Comparison of ENCODE assay signal across 23 cellular contexts in genomic region chr17:71192039-71192555, GRCh38.
"Had no signal": no experiment of that assay in that cellular context is flagged by ENCODE, and none has a peak within 500 bp of the region (broad histone marks: within the 10 kb centered on the region; RNA-seq: fewer than 3 reads in every experiment).

No MANE protein-coding gene starts in this region.

- H3K36me3 Mint-ChIP-seq: activated CD4-positive, alpha-beta memory T cell treated with anti-CD3 and anti-CD28 coated beads for 36 hours; activated naive CD4-positive, alpha-beta T cell treated with anti-CD3 and anti-CD28 coated beads, Interleukin-2, amount 10 ng/mL, durations not matched to agents 7 days and 5 days; activated naive CD8-positive, alpha-beta T cell treated with anti-CD3 and anti-CD28 coated beads for 36 hours had no signal

- ATAC-seq: activated T-helper 17 cell treated with anti-CD3 and anti-CD28 coated beads, Interleukin-2, amount 50 U/mL, for 72 hours had no signal

- H3K27me3 Mint-ChIP-seq: activated CD4-positive, alpha-beta memory T cell treated with anti-CD3 and anti-CD28 coated beads for 36 hours; activated CD4-positive, alpha-beta T cell treated with anti-CD3 and anti-CD28 coated beads, Interleukin-2, amount 10 ng/mL, durations not matched to agents 7 days and 5 days; activated naive CD4-positive, alpha-beta T cell treated with anti-CD3 and anti-CD28 coated beads, Interleukin-2, amount 10 ng/mL, durations not matched to agents 7 days and 5 days; activated naive CD8-positive, alpha-beta T cell treated with anti-CD3 and anti-CD28 coated beads for 36 hours; activated T-helper 17 cell treated with anti-CD3 and anti-CD28 coated beads, Interleukin-2, amount 50 U/mL, for 72 hours had no signal

- H3K9me3 Mint-ChIP-seq: activated naive CD8-positive, alpha-beta T cell treated with anti-CD3 and anti-CD28 coated beads for 36 hours; activated T-helper 17 cell treated with anti-CD3 and anti-CD28 coated beads, Interleukin-2, amount 50 U/mL, for 72 hours had no signal

- DNase-seq: activated CD4-positive, alpha-beta memory T cell treated with anti-CD3 and anti-CD28 coated beads for 36 hours; activated CD4-positive, alpha-beta T cell treated with anti-CD3 and anti-CD28 coated beads, Interleukin-2, amount 10 ng/mL, durations not matched to agents 7 days and 5 days; activated CD4-positive, CD25-positive, alpha-beta regulatory T cell; activated gamma-delta T cell; activated naive CD4-positive, alpha-beta T cell treated with anti-CD3 and anti-CD28 coated beads, Interleukin-2, amount 10 ng/mL, durations not matched to agents 7 days and 5 days; activated naive CD8-positive, alpha-beta T cell treated with anti-CD3 and anti-CD28 coated beads for 36 hours; activated T-cell treated with anti-CD3 and anti-CD28 coated beads for 4 hours; activated T-cell treated with anti-CD3 and anti-CD28 coated beads, Interleukin-2, amount 50 U/mL, for 48 hours; anterior cingulate cortex; Karpas-422; MM.1S; NCI-H146; NCI-H187 treated with DMSO at 0.1 percent for 48 hours; NCI-H2227 treated with DMSO at 0.1 percent for 48 hours; NCI-H446 treated with DMSO at 0.1 percent for 48 hours; NCI-H524 treated with DMSO at 0.1 percent for 48 hours; NK-92 treated with Interleukin-12 subunit alpha and Interleukin-12 subunit beta, amount 100 ng/mL, for 24 hours; Peyer's patch; Right ventricle myocardium superior; SJCRH30; SK-N-SH; T-helper 1 cell had no signal

- H3K4me1 Mint-ChIP-seq: activated CD4-positive, alpha-beta T cell treated with anti-CD3 and anti-CD28 coated beads, Interleukin-2, amount 10 ng/mL, durations not matched to agents 7 days and 5 days; activated naive CD4-positive, alpha-beta T cell treated with anti-CD3 and anti-CD28 coated beads, Interleukin-2, amount 10 ng/mL, durations not matched to agents 7 days and 5 days; activated naive CD8-positive, alpha-beta T cell treated with anti-CD3 and anti-CD28 coated beads for 36 hours; activated T-helper 17 cell treated with anti-CD3 and anti-CD28 coated beads, Interleukin-2, amount 50 U/mL, for 72 hours had no signal

- H3K27ac Mint-ChIP-seq: activated CD4-positive, alpha-beta memory T cell treated with anti-CD3 and anti-CD28 coated beads for 36 hours; activated CD4-positive, alpha-beta T cell treated with anti-CD3 and anti-CD28 coated beads, Interleukin-2, amount 10 ng/mL, durations not matched to agents 7 days and 5 days; activated naive CD4-positive, alpha-beta T cell treated with anti-CD3 and anti-CD28 coated beads, Interleukin-2, amount 10 ng/mL, durations not matched to agents 7 days and 5 days; activated naive CD8-positive, alpha-beta T cell treated with anti-CD3 and anti-CD28 coated beads for 36 hours; activated T-helper 17 cell treated with anti-CD3 and anti-CD28 coated beads, Interleukin-2, amount 50 U/mL, for 72 hours had no signal

- H3K4me3 Mint-ChIP-seq: activated CD4-positive, alpha-beta memory T cell treated with anti-CD3 and anti-CD28 coated beads for 36 hours; activated CD4-positive, alpha-beta T cell treated with anti-CD3 and anti-CD28 coated beads, Interleukin-2, amount 10 ng/mL, durations not matched to agents 7 days and 5 days; activated naive CD4-positive, alpha-beta T cell treated with anti-CD3 and anti-CD28 coated beads, Interleukin-2, amount 10 ng/mL, durations not matched to agents 7 days and 5 days; activated naive CD8-positive, alpha-beta T cell treated with anti-CD3 and anti-CD28 coated beads for 36 hours; activated T-helper 17 cell treated with anti-CD3 and anti-CD28 coated beads, Interleukin-2, amount 50 U/mL, for 72 hours had no signal
